ENCODE assay signal across 10 cellular contexts in the genomic region with DNA sequence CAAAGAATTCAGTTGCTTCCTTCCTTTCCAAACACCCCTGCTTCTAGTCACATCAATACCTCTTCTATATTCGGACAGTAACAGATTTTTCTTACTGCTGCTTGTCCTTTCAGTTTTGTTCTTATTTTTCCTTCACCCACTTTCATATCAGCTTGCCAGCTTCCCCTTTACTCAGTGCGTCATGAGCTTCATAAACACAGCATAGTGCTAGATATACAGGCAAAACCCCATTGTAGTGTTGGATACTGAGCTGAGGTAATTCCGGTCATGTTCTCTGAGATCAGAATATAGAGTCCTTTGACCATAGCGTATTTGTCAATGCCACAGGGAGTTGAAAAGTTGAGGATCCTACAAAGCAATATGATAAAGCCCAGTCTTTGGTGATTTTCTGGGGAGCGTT. TPM values are rescaled to one million over a fixed set of nuclear protein-coding genes. Genes with fewer than 3 reads are reported as not detected.
A peak's percentile ranks its signal among the peaks of the same experiment; 100 is the strongest.
DNase-seq lines count a peak whose midpoint lies in the region; ATAC-seq and TF ChIP-seq lines count a peak whose summit lies in the region.
"Had no signal": no experiment of that assay in that cellular context is flagged by ENCODE, and none has a peak within 500 bp of the region (broad histone marks: within the 10 kb centered on the region; RNA-seq: fewer than 3 reads in every experiment).

No MANE protein-coding gene starts in this region.

- H3K4me1 ChIP-seq in Peyer's patch, result peaks cover 3 to 45% (median 7%) of the 10 kb centered on the region in 4 donors

- H3K9me3 ChIP-seq in Peyer's patch (no peaks in the 10 kb centered on the region), MG63 (no peaks in the 10 kb centered on the region)

- H3K27ac ChIP-seq in Peyer's patch, result peak overlapping the region; percentile 39 to 69 (median 52)
- H3K27ac ChIP-seq: cardiac muscle cell had no signal

- TF ChIP-seq POLR2A in Peyer's patch (IDR thresholded peaks at IDR 0.05), result peak in 1 of 2 donors; percentile 21

- ATAC-seq in GM21723 (IDR thresholded peaks at IDR 0.05; ENCODE audit: unreplicated experiment), result peak; percentile 38

- H3K27me3 ChIP-seq in Peyer's patch (no peaks in the 10 kb centered on the region), MG63 (no peaks in the 10 kb centered on the region)
- H3K27me3 ChIP-seq: cardiac muscle cell had no signal

- TF ChIP-seq CTCF in GM12875 (IDR thresholded peaks at IDR 0.05; ENCODE audit: borderline replicate concordance, insufficient read depth, low read depth, low read length) (no peak), Peyer's patch (IDR thresholded peaks at IDR 0.05) (no peak)

- peak in 2 of 3 donors; percentile 47 to 64 for DNase-seq in Peyer's patch
- DNase-seq in midbrain (lab: John Stamatoyannopoulos, UW), result peak; percentile 24
- DNase-seq in NCI-H2081 treated with DMSO at 0.1 percent for 48 hours (lab: John Stamatoyannopoulos, UW), result no peak
- no peak for DNase-seq in activated CD4-positive, alpha-beta T cell treated with anti-CD3 and anti-CD28 coated beads for 4 hours
- no peak for DNase-seq in DMS 273 treated with DMSO at 0.1 percent for 48 hours (lab: John Stamatoyannopoulos, UW)
- DNase-seq in MG63, result no peak
- DNase-seq: SW 1271 had no signal

- peak overlapping the region; percentile 23 for H3K4me3 ChIP-seq in GM12875 (ENCODE audit: low read depth, low read length)
- H3K4me3 ChIP-seq in Peyer's patch, result peak overlapping the region in 2 of 4 donors; percentile 64 to 81
- H3K4me3 ChIP-seq in MG63, result no peak overlapping the region
- H3K4me3 ChIP-seq: cardiac muscle cell had no signal

- H3K36me3 ChIP-seq in Peyer's patch, result peaks cover 0 to 7% (median 0%) of the 10 kb centered on the region in 3 donors
- peaks cover 16% of the 10 kb centered on the region for H3K36me3 ChIP-seq in MG63

RNA-seq across cellular contexts. Expression of gene FARP2, which starts 2.4 kb away (rescaled TPM):
- 100 to 1,000 TPM; 107 to 169 (median 140) TPM for total RNA-seq in Peyer's patch
- 35.6 and 37.4 TPM in 2 replicates for total RNA-seq in MG63 (2014; rRNA removed; shearing (Covaris generic); ENCODE audit: low replicate concordance)

RNA-seq across cellular contexts. Expression of gene SEPTIN2, which starts 42.7 kb away (rescaled TPM):
- total RNA-seq in Peyer's patch, result 100 to 1,000 TPM; 175 to 281 (median 193) TPM
- 348 and 489 TPM in 2 replicates for total RNA-seq in MG63 (2014; rRNA removed; shearing (Covaris generic); ENCODE audit: low replicate concordance)

RNA-seq across cellular contexts. Expression of gene HDLBP, which starts 43.0 kb away (rescaled TPM):
- total RNA-seq in Peyer's patch, result 100 to 1,000 TPM; 361 to 651 (median 454) TPM
- total RNA-seq in MG63 (2014; rRNA removed; shearing (Covaris generic); ENCODE audit: low replicate concordance), result 383 and 447 TPM in 2 replicates

Comparison
In these comparisons a context has a peak if more than half of its experiments do, and no peak if none do; other contexts are left out.
1. DNase-seq: peak in Peyer's patch (2 of 3) and midbrain (single experiment); none in NCI-H2081 treated with DMSO at 0.1 percent for 48 hours (single experiment), activated CD4-positive, alpha-beta T cell treated with anti-CD3 and anti-CD28 coated beads for 4 hours (0 of 2), DMS 273 treated with DMSO at 0.1 percent for 48 hours (single experiment) and MG63 (single experiment).